8 cellular contexts compared by ENCODE assay signal in genomic region chr10:122142652-122143237, GRCh38.
DNase-seq lines count a peak whose midpoint lies in the region; ATAC-seq and TF ChIP-seq lines count a peak whose summit lies in the region.

No MANE protein-coding gene starts in this region.

- H3K27ac Mint-ChIP-seq in activated CD4-positive, alpha-beta T cell treated with anti-CD3 and anti-CD28 coated beads for 36 hours: no peak overlapping the region
- H3K27ac Mint-ChIP-seq in neural progenitor cell: peak overlapping the region; percentile 57

- H3K9me3 ChIP-seq in SU-DHL-6 (ENCODE audit: insufficient read depth, low read length) (no peaks in the 10 kb centered on the region; the same call in 1 of the 2 replicates), neural progenitor cell (ENCODE audit: low read depth) (peaks cover 4% of the 10 kb centered on the region)

- H3F3A ChIP-seq in SU-DHL-6 (ENCODE audit: insufficient read depth) (no peaks in the 10 kb centered on the region), neural progenitor cell (ENCODE audit: low read depth) (no peaks in the 10 kb centered on the region)

- H3K4me3 Mint-ChIP-seq in activated CD4-positive, alpha-beta T cell treated with anti-CD3 and anti-CD28 coated beads for 36 hours: no peak overlapping the region
- H3K4me3 Mint-ChIP-seq in neural progenitor cell: peak overlapping the region; percentile 28

- H3K4me3 ChIP-seq in SU-DHL-6 (ENCODE audit: insufficient read depth, low read length, poor library complexity, severe bottlenecking) (no peak overlapping the region), neural progenitor cell (no peak overlapping the region)

- H3K79me2 ChIP-seq in SU-DHL-6 (ENCODE audit: insufficient read depth, low read length): no peaks in the 10 kb centered on the region
- no peaks in the 10 kb centered on the region for H3K79me2 ChIP-seq in neural progenitor cell (ENCODE audit: low read depth)

- CTCF ChIA-PET in activated CD4-positive, alpha-beta T cell treated with anti-CD3 and anti-CD28 coated beads for 36 hours (lab: Charles Lee): interaction anchor here (0.6 to 1.5 kb wide), 6 partner anchors 22 to 552 kb away, joined by 3 to 5 read pairs (median 4); no protein-coding TSS in a partner anchor

- H3K9ac ChIP-seq in SU-DHL-6 (ENCODE audit: low read length): no peak overlapping the region
- H3K9ac ChIP-seq in neural progenitor cell: no peak overlapping the region

- no peaks in the 10 kb centered on the region for H3K27me3 Mint-ChIP-seq in activated CD4-positive, alpha-beta T cell treated with anti-CD3 and anti-CD28 coated beads for 36 hours
- H3K27me3 Mint-ChIP-seq in neural progenitor cell (ENCODE audit: insufficient read depth, low read depth): peaks cover 10% of the 10 kb centered on the region

- no peaks in the 10 kb centered on the region for H3K4me1 Mint-ChIP-seq in activated CD4-positive, alpha-beta T cell treated with anti-CD3 and anti-CD28 coated beads for 36 hours
- peaks cover 41% of the 10 kb centered on the region for H3K4me1 Mint-ChIP-seq in neural progenitor cell

- no peak overlapping the region for H2AFZ ChIP-seq in SU-DHL-6 (ENCODE audit: low read depth, low read length, severe bottlenecking)
- H2AFZ ChIP-seq in neural progenitor cell (replicated peaks): no peak overlapping the region

- no peaks in the 10 kb centered on the region for H4K20me1 ChIP-seq in SU-DHL-6 (ENCODE audit: low read depth, low read length)
- no peaks in the 10 kb centered on the region for H4K20me1 ChIP-seq in neural progenitor cell (ENCODE audit: low read depth)

- TF ChIP-seq CTCF in SU-DHL-6 (IDR thresholded peaks at IDR 0.05; ENCODE audit: insufficient read depth, low read length, poor library complexity, severe bottlenecking) (peak; percentile 81), neural progenitor cell (IDR thresholded peaks at IDR 0.05) (peak; percentile 95)

- H3K27ac ChIP-seq in SU-DHL-6 (ENCODE audit: low read depth, low read length): no peak overlapping the region
- no peak overlapping the region for H3K27ac ChIP-seq in neural progenitor cell

- peak; percentile 61 for DNase-seq in activated CD4-positive, alpha-beta T cell treated with anti-CD3 and anti-CD28 coated beads for 36 hours
- DNase-seq in activated CD4-positive, alpha-beta T cell treated with anti-CD3 and anti-CD28 coated beads for 1 hour: no peak
- peak; percentile 6 for DNase-seq in effector CD4-positive, alpha-beta T cell
- DNase-seq in neural progenitor cell (ENCODE audit: low spot score) (peak; percentile 67), NCI-H2029 treated with DMSO at 0.1 percent for 48 hours (lab: John Stamatoyannopoulos, UW) (no peak), middle frontal gyrus (ENCODE audit: extremely low spot score, low spot score) (no peak)

- intact Hi-C loops in activated CD4-positive, alpha-beta T cell treated with anti-CD3 and anti-CD28 coated beads for 36 hours (cut with DNase I, micrococcal nuclease): loop anchor here in 1 of 2 experiments (10.0 kb wide), 2 partner anchors 292 to 422 kb away; partner anchors contain the start of gene DMBT1

- POLR2A ChIA-PET in activated CD4-positive, alpha-beta T cell treated with anti-CD3 and anti-CD28 coated beads for 36 hours (lab: Charles Lee): no interaction called here

- no peak overlapping the region for H3K4me2 ChIP-seq in SU-DHL-6 (ENCODE audit: low read depth, low read length, poor library complexity, severe bottlenecking)
- peak overlapping the region; percentile 21 for H3K4me2 ChIP-seq in neural progenitor cell

- ATAC-seq in activated CD4-positive, alpha-beta T cell treated with anti-CD3 and anti-CD28 coated beads for 36 hours: no peak
- no peak for ATAC-seq in GM18861 (IDR thresholded peaks at IDR 0.05; ENCODE audit: unreplicated experiment)

- H3K9me3 Mint-ChIP-seq in activated CD4-positive, alpha-beta T cell treated with anti-CD3 and anti-CD28 coated beads for 36 hours (ENCODE audit: low read depth): peaks cover 2% of the 10 kb centered on the region
- peaks cover 5% of the 10 kb centered on the region for H3K9me3 Mint-ChIP-seq in neural progenitor cell

- no peaks in the 10 kb centered on the region for H3K36me3 Mint-ChIP-seq in activated CD4-positive, alpha-beta T cell treated with anti-CD3 and anti-CD28 coated beads for 36 hours (ENCODE audit: low read depth)
- peaks cover 36% of the 10 kb centered on the region for H3K36me3 Mint-ChIP-seq in neural progenitor cell

- H3K36me3 ChIP-seq in SU-DHL-6 (ENCODE audit: low read length): no peaks in the 10 kb centered on the region
- H3K36me3 ChIP-seq in neural progenitor cell: no peaks in the 10 kb centered on the region

- no peaks in the 10 kb centered on the region for H3K9me2 ChIP-seq in SU-DHL-6 (replicated peaks; ENCODE audit: insufficient read depth, low read length)

- H3K4me1 ChIP-seq in neural progenitor cell: peaks cover 6% of the 10 kb centered on the region

- H3K27me3 ChIP-seq in SU-DHL-6 (ENCODE audit: low read length): no peaks in the 10 kb centered on the region
- no peaks in the 10 kb centered on the region for H3K27me3 ChIP-seq in neural progenitor cell

Comparison
In these comparisons a context has a peak if more than half of its experiments do, and no peak if none do; other contexts are left out.
1. DNase-seq: peak in activated CD4-positive, alpha-beta T cell treated with anti-CD3 and anti-CD28 coated beads for 36 hours (single experiment), effector CD4-positive, alpha-beta T cell (single experiment) and neural progenitor cell (single experiment); none in activated CD4-positive, alpha-beta T cell treated with anti-CD3 and anti-CD28 coated beads for 1 hour (single experiment), NCI-H2029 treated with DMSO at 0.1 percent for 48 hours (single experiment) and middle frontal gyrus (single experiment).